In genomic region chr9:131441441-131441840, GRCh38 we compare ENCODE assay signal across 14 cellular contexts. TPM values are rescaled to one million over a fixed set of nuclear protein-coding genes. Genes with fewer than 3 reads are reported as not detected.
DNase-seq lines count a peak whose midpoint lies in the region; ATAC-seq and TF ChIP-seq lines count a peak whose summit lies in the region.
"Had no signal": no experiment of that assay in that cellular context is flagged by ENCODE, and none has a peak within 500 bp of the region (broad histone marks: within the 10 kb centered on the region; RNA-seq: fewer than 3 reads in every experiment).

No MANE protein-coding gene starts in this region.

- POLR2A ChIA-PET in activated CD8-positive, alpha-beta T cell treated with anti-CD3 and anti-CD28 coated beads, Interleukin-2, amount 10 ng/mL, durations not matched to agents 7 days and 5 days (lab: Charles Lee): no interaction called here

- peaks cover 32% of the 10 kb centered on the region for H3K4me1 Mint-ChIP-seq in GM23338
- peaks cover 20% of the 10 kb centered on the region for H3K4me1 Mint-ChIP-seq in activated CD8-positive, alpha-beta T cell treated with anti-CD3 and anti-CD28 coated beads, Interleukin-2, amount 10 ng/mL, durations not matched to agents 7 days and 5 days (ENCODE audit: low read depth)
- peaks cover 26 to 37% of the 10 kb centered on the region in 2 donors for H3K4me1 Mint-ChIP-seq in natural killer cell

- H3K9me3 Mint-ChIP-seq in GM23338: no peaks in the 10 kb centered on the region
- H3K9me3 Mint-ChIP-seq in activated CD8-positive, alpha-beta T cell treated with anti-CD3 and anti-CD28 coated beads, Interleukin-2, amount 10 ng/mL, durations not matched to agents 7 days and 5 days (ENCODE audit: insufficient read depth): no peaks in the 10 kb centered on the region
- H3K9me3 Mint-ChIP-seq in natural killer cell: no peaks in the 10 kb centered on the region
- H3K9me3 Mint-ChIP-seq: endodermal cell; nephron progenitor cell; T-helper 2 cell treated with Interferon-gamma antibody and Interleukin-4, amounts not matched to agents 5 μg/mL and 100 μg/mL, for 36 hours had no signal

- no peak overlapping the region for H3K4me3 Mint-ChIP-seq in GM23338
- H3K4me3 Mint-ChIP-seq in activated CD8-positive, alpha-beta T cell treated with anti-CD3 and anti-CD28 coated beads, Interleukin-2, amount 10 ng/mL, durations not matched to agents 7 days and 5 days: no peak overlapping the region
- H3K4me3 Mint-ChIP-seq in natural killer cell: peak overlapping the region; percentile 28
- H3K4me3 Mint-ChIP-seq: endodermal cell; nephron progenitor cell; T-helper 2 cell treated with Interferon-gamma antibody and Interleukin-4, amounts not matched to agents 5 μg/mL and 100 μg/mL, for 36 hours had no signal

- ATAC-seq in GM23338 (no peak), natural killer cell (peak; percentile 89 to 95 (median 91)), HG03159 (IDR thresholded peaks at IDR 0.05; ENCODE audit: unreplicated experiment) (no peak), GM21515 (IDR thresholded peaks at IDR 0.05; ENCODE audit: unreplicated experiment) (no peak)
- peak; percentile 57 for ATAC-seq in activated CD8-positive, alpha-beta T cell treated with anti-CD3 and anti-CD28 coated beads, Interleukin-2, amount 10 ng/mL, durations not matched to agents 7 days and 5 days
- ATAC-seq: body of pancreas, gastroesophageal sphincter had no signal

- peaks cover 69% of the 10 kb centered on the region for H3F3A ChIP-seq in GM23338 (replicated peaks; ENCODE audit: low read depth)

- H3K4me3 ChIP-seq in GM23338: no peak overlapping the region
- H3K4me3 ChIP-seq: body of pancreas, gastroesophageal sphincter had no signal

- H3K4me2 ChIP-seq in GM23338: no peak overlapping the region

- H3K27me3 ChIP-seq in GM23338 (ENCODE audit: insufficient read depth): no peaks in the 10 kb centered on the region
- H3K27me3 ChIP-seq: body of pancreas, gastroesophageal sphincter had no signal

- peaks cover 93% of the 10 kb centered on the region for H3K36me3 Mint-ChIP-seq in GM23338 (ENCODE audit: low read depth)
- peaks cover 79% of the 10 kb centered on the region for H3K36me3 Mint-ChIP-seq in activated CD8-positive, alpha-beta T cell treated with anti-CD3 and anti-CD28 coated beads, Interleukin-2, amount 10 ng/mL, durations not matched to agents 7 days and 5 days (ENCODE audit: low read depth)
- peaks cover 22% of the 10 kb centered on the region for H3K36me3 Mint-ChIP-seq in natural killer cell

- peaks cover 84% of the 10 kb centered on the region for H3K79me2 ChIP-seq in GM23338 (replicated peaks; ENCODE audit: insufficient read depth)

- DNase-seq in NOMO-1 (lab: John Stamatoyannopoulos, UW; ENCODE audit: unreplicated experiment in 2 of 2) (peak; percentile 37 to 46), NOMO-1 treated with dmso at 0.1 percent for 144 hours (lab: John Stamatoyannopoulos, UW; ENCODE audit: unreplicated experiment) (no peak), GM23338 (ENCODE audit: low spot score) (no peak), natural killer cell (peak; percentile 23), mucosa of gallbladder (ENCODE audit: low spot score) (no peak)
- no peak for DNase-seq in activated CD8-positive, alpha-beta T cell treated with anti-CD3 and anti-CD28 coated beads, Interleukin-2, amount 10 ng/mL, durations not matched to agents 7 days and 5 days
- DNase-seq: body of pancreas, endodermal cell, nephron progenitor cell had no signal

- H3K27ac Mint-ChIP-seq in GM23338 (no peak overlapping the region), natural killer cell (peak overlapping the region; percentile 71 to 84)
- H3K27ac Mint-ChIP-seq in activated CD8-positive, alpha-beta T cell treated with anti-CD3 and anti-CD28 coated beads, Interleukin-2, amount 10 ng/mL, durations not matched to agents 7 days and 5 days: peak overlapping the region; percentile 35
- H3K27ac Mint-ChIP-seq: endodermal cell; T-helper 2 cell treated with Interferon-gamma antibody and Interleukin-4, amounts not matched to agents 5 μg/mL and 100 μg/mL, for 36 hours had no signal

- H3K4me1 ChIP-seq in GM23338 (ENCODE audit: insufficient read depth): peaks cover 19% of the 10 kb centered on the region
- H3K4me1 ChIP-seq: body of pancreas had no signal

- intact Hi-C loops in natural killer cell (cut with micrococcal nuclease): loop anchor here (1.0 kb wide), 1 partner anchor 34 kb away; no protein-coding TSS in a partner anchor

- TF ChIP-seq CTCF in GM23338 (conservative IDR thresholded peaks at IDR 0.05; ENCODE audit: low read depth in 2 of 2): no peak
- no peak for TF ChIP-seq CTCF in natural killer cell (IDR thresholded peaks at IDR 0.05)

- H3K9me2 ChIP-seq in GM23338 (ENCODE audit: insufficient read depth): no peaks in the 10 kb centered on the region

- H4K20me1 ChIP-seq in GM23338 (replicated peaks; ENCODE audit: insufficient read depth): peaks cover 49% of the 10 kb centered on the region

- H3K27me3 Mint-ChIP-seq in GM23338 (ENCODE audit: insufficient read depth, low read depth, poor library complexity) (peaks cover 11% of the 10 kb centered on the region), natural killer cell (ENCODE audit: low read depth in 2 of 2) (no peaks in the 10 kb centered on the region)
- H3K27me3 Mint-ChIP-seq in activated CD8-positive, alpha-beta T cell treated with anti-CD3 and anti-CD28 coated beads, Interleukin-2, amount 10 ng/mL, durations not matched to agents 7 days and 5 days (ENCODE audit: low read depth): no peaks in the 10 kb centered on the region

- H3K36me3 ChIP-seq in GM23338 (ENCODE audit: insufficient read depth): peaks cover 82% of the 10 kb centered on the region

- no peak overlapping the region for H2AFZ ChIP-seq in GM23338

- peak overlapping the region; percentile 68; the same call in 1 of the 2 replicates for H3K27ac ChIP-seq in GM23338 (ENCODE audit: low read depth)
- H3K27ac ChIP-seq: 22Rv1, body of pancreas, gastroesophageal sphincter had no signal

- CTCF ChIA-PET in activated CD8-positive, alpha-beta T cell treated with anti-CD3 and anti-CD28 coated beads, Interleukin-2, amount 10 ng/mL, durations not matched to agents 7 days and 5 days (lab: Charles Lee): no interaction called here

TF ChIP-seq in GM23338, 12 proteins besides CTCF, POLR2A, EP300 and RAD21 (continues in another document):
- TF ChIP-seq POLR2AphosphoS5 (IDR thresholded peaks at IDR 0.05; ENCODE audit: low read depth): no peak
- TF ChIP-seq NANOG (IDR thresholded peaks at IDR 0.05; ENCODE audit: borderline replicate concordance): no peak
- no peak for TF ChIP-seq ZNF114 (CRISPR knock-in tag; IDR thresholded peaks at IDR 0.05)
- TF ChIP-seq REST (IDR thresholded peaks at IDR 0.05; ENCODE audit: unreplicated experiment): no peak
- TF ChIP-seq ETS1 (IDR thresholded peaks at IDR 0.05): no peak
- no peak for TF ChIP-seq ZNF331 (CRISPR knock-in tag; IDR thresholded peaks at IDR 0.05; ENCODE audit: low read depth)

RNA-seq across cellular contexts. Expression of gene PRRC2B, which starts 47.6 kb away (rescaled TPM):
- 171 and 193 TPM in 2 replicates for total RNA-seq in GM23338 (2014; rRNA removed; shearing (Covaris generic))
- 41.4 and 45.0 TPM in 2 replicates for polyA plus RNA-seq in GM23338 (2016; fragmentation: Nextera tagmentation; extraction: Ambion mirVana)
- total RNA-seq in activated CD8-positive, alpha-beta T cell treated with anti-CD3 and anti-CD28 coated beads, Interleukin-2, amount 10 ng/mL, durations not matched to agents 7 days and 5 days: 100 to 1,000 TPM; 215 to 216 TPM
- total RNA-seq in natural killer cell: 100 to 1,000 TPM; 249 to 275 (median 274) TPM
- 261 TPM for total RNA-seq in mucosa of gallbladder

Comparison
In these comparisons a context has a peak if more than half of its experiments do, and no peak if none do; other contexts are left out.
1. DNase-seq: peak in NOMO-1 (2 of 2) and natural killer cell (single experiment); none in NOMO-1 treated with dmso at 0.1 percent for 144 hours (single experiment), GM23338 (single experiment), activated CD8-positive, alpha-beta T cell treated with anti-CD3 and anti-CD28 coated beads, Interleukin-2, amount 10 ng/mL, durations not matched to agents 7 days and 5 days (single experiment) and mucosa of gallbladder (single experiment).
2. ATAC-seq: peak in activated CD8-positive, alpha-beta T cell treated with anti-CD3 and anti-CD28 coated beads, Interleukin-2, amount 10 ng/mL, durations not matched to agents 7 days and 5 days (single experiment) and natural killer cell (3 of 3); none in GM23338 (single experiment), HG03159 (single experiment) and GM21515 (single experiment).